23 cellular contexts compared by ENCODE assay signal in the genomic region with DNA sequence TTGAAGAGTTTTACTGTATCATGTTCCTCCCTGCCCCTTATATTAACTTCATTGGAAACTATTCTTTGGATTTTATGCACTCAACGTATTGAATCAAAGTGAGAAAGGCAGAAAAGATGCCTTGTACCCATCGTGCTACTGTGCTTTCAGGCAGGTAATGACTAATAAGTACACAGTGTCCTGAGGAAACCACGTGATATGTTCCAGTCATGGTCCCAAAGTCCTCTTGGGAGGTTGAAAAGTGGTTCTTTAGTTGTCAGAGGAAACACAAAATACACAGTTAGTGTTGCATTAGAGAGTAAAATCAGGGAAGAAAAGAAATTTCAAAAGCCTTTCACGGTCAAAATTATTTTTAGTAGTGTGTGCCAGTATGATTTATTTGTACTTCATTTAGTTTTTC.
"Had no signal": no experiment of that assay in that cellular context is flagged by ENCODE, and none has a peak within 500 bp of the region (broad histone marks: within the 10 kb centered on the region; RNA-seq: fewer than 3 reads in every experiment).

No MANE protein-coding gene starts in this region.

- H3K9me3 ChIP-seq: left ventricle myocardium inferior, right atrium auricular region had no signal

- FAIRE-seq: astrocyte, endothelial cell of umbilical vein, keratinocyte had no signal

- H3K9ac ChIP-seq: neural progenitor cell had no signal

- H3K27me3 ChIP-seq: cardiac muscle cell, foreskin keratinocyte, neural progenitor cell, right atrium auricular region had no signal

- H3K4me1 ChIP-seq: foreskin keratinocyte, neural progenitor cell, right atrium auricular region had no signal

- H3K36me3 ChIP-seq: cardiac muscle cell, left ventricle myocardium inferior, neural progenitor cell, right atrium auricular region had no signal

- DNase-seq: activated CD4-positive, alpha-beta T cell treated with anti-CD3 and anti-CD28 coated beads, Interleukin-2, amount 10 ng/mL, durations not matched to agents 7 days and 5 days; activated CD8-positive, alpha-beta T cell treated with anti-CD3 and anti-CD28 coated beads, Interleukin-2, amount 10 ng/mL, durations not matched to agents 7 days and 5 days; activated naive CD4-positive, alpha-beta T cell treated with anti-CD3 and anti-CD28 coated beads, Interleukin-2, amount 10 ng/mL, durations not matched to agents 7 days and 5 days; activated naive CD8-positive, alpha-beta T cell treated with anti-CD3 and anti-CD28 coated beads, Interleukin-2, amount 50 U/mL, for 24 hours; activated T-cell treated with anti-CD3 and anti-CD28 coated beads, Interleukin-2, amount 50 U/mL, for 24 hours; effector CD8-positive, alpha-beta T cell; foreskin keratinocyte; hypothalamus; left ventricle myocardium inferior; mesendoderm; naive thymus-derived CD4-positive, alpha-beta T cell; stimulated activated CD4-positive, alpha-beta T cell treated with anti-CD3 and anti-CD28 coated beads, Interleukin-4, amount 100 ng/mL, for 24 hours; T-helper 1 cell; T1000 had no signal

- H3K27ac ChIP-seq: cardiac muscle cell, foreskin keratinocyte, left ventricle myocardium inferior, neural progenitor cell, right atrium auricular region had no signal

- H3K4me3 ChIP-seq: cardiac muscle cell, left ventricle myocardium inferior, neural progenitor cell, right atrium auricular region, smooth muscle cell had no signal

- ATAC-seq: activated CD4-positive, CD25-positive, alpha-beta regulatory T cell treated with anti-CD3 and anti-CD28 coated beads, Interleukin-2, amount 50 U/mL, for 24 hours; activated CD8-positive, alpha-beta T cell treated with anti-CD3 and anti-CD28 coated beads, Interleukin-2, amount 10 ng/mL, durations not matched to agents 7 days and 5 days; activated naive CD8-positive, alpha-beta T cell treated with anti-CD3 and anti-CD28 coated beads, Interleukin-2, amount 50 U/mL, for 24 hours; foreskin keratinocyte; naive thymus-derived CD4-positive, alpha-beta T cell; stimulated activated memory B cell treated with anti-CD40 and anti-IgM and Interleukin-4, amounts not matched to agents 10 μg/mL and 1 μg/mL and 100 μg/mL, for 72 hours had no signal
